Comparison of ENCODE assay signal across 13 cellular contexts in the genomic region with DNA sequence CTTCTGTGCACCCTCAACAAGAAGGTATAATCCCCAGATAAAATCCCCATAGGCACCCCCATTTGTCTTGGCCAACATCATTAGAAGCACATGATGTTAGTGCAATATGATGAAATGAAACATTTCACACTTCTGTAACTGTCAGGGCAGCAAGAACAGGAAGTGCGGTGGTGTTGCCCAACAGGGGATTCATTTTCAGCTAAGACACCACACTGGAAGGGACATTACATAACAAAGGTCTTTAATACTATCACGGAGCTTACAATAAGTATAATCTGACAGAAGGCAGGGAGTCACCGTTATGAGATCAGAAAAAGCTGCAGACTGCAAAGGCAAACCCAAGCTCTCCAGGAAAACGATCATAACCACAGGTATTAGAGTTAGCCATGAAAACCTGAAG. TPM values are rescaled to one million over a fixed set of nuclear protein-coding genes. Genes with fewer than 3 reads are reported as not detected.
A peak's percentile ranks its signal among the peaks of the same experiment; 100 is the strongest.
DNase-seq lines count a peak whose midpoint lies in the region; ATAC-seq, FAIRE-seq and TF ChIP-seq lines count a peak whose summit lies in the region.
"Had no signal": no experiment of that assay in that cellular context is flagged by ENCODE, and none has a peak within 500 bp of the region (broad histone marks: within the 10 kb centered on the region; RNA-seq: fewer than 3 reads in every experiment).

No MANE protein-coding gene starts in this region.

- no peaks in the 10 kb centered on the region for H3K4me1 ChIP-seq in right lobe of liver

- no peak overlapping the region for H3K4me3 ChIP-seq in right lobe of liver

- H3K4me3 Mint-ChIP-seq in activated T-helper 1 cell treated with anti-CD3 and anti-CD28 coated beads, Interleukin-12 subunit alpha, Interleukin-12 subunit beta, Interleukin-2, Interleukin-4 antibody, amounts not matched to agents 30 ng/mL and 10 ng/mL and 1 ng/mL, durations not matched to agents 14 hours and 24 hours and 36 hours: no peak overlapping the region
- H3K4me3 Mint-ChIP-seq in naive thymus-derived CD8-positive, alpha-beta T cell: peak overlapping the region in 3 of 10 donors; percentile 4 to 67 (median 52)
- H3K4me3 Mint-ChIP-seq in activated T-helper 17 cell treated with anti-CD3 and anti-CD28 coated beads, Interleukin-2, amount 50 U/mL, for 72 hours: no peak overlapping the region

- ATAC-seq in right lobe of liver: peak; percentile 50 to 73 (median 59)
- ATAC-seq in naive thymus-derived CD8-positive, alpha-beta T cell: no peak
- ATAC-seq in activated T-helper 17 cell treated with anti-CD3 and anti-CD28 coated beads, Interleukin-2, amount 50 U/mL, for 72 hours (replicated peaks): no peak
- ATAC-seq: HCT116 had no signal

- WGBS in right lobe of liver (ENCODE audit: insufficient coverage, low coverage, low lambda C conversion rate, missing lambda C conversion rate): 71% methylated on average over 4 of the region's 4 CpGs

- TF ChIP-seq CTCF in right lobe of liver (IDR thresholded peaks at IDR 0.05): no peak

- POLR2A ChIA-PET in naive thymus-derived CD8-positive, alpha-beta T cell (lab: Charles Lee): no interaction called here

- H3K36me3 Mint-ChIP-seq in activated T-helper 1 cell treated with anti-CD3 and anti-CD28 coated beads, Interleukin-12 subunit alpha, Interleukin-12 subunit beta, Interleukin-2, Interleukin-4 antibody, amounts not matched to agents 30 ng/mL and 10 ng/mL and 1 ng/mL, durations not matched to agents 14 hours and 24 hours and 36 hours (ENCODE audit: low read depth): peaks cover 9% of the 10 kb centered on the region
- H3K36me3 Mint-ChIP-seq in naive thymus-derived CD8-positive, alpha-beta T cell: peaks cover 0 to 10% (median 8%) of the 10 kb centered on the region in 3 donors
- no peaks in the 10 kb centered on the region for H3K36me3 Mint-ChIP-seq in activated T-helper 17 cell treated with anti-CD3 and anti-CD28 coated beads, Interleukin-2, amount 50 U/mL, for 72 hours (ENCODE audit: low read depth)

- no peak for FAIRE-seq in GM12891 (lab: Jason Lieb, UNC)
- FAIRE-seq: endometrium, kidney had no signal

- H3K9me3 Mint-ChIP-seq in activated T-helper 1 cell treated with anti-CD3 and anti-CD28 coated beads, Interleukin-12 subunit alpha, Interleukin-12 subunit beta, Interleukin-2, Interleukin-4 antibody, amounts not matched to agents 30 ng/mL and 10 ng/mL and 1 ng/mL, durations not matched to agents 14 hours and 24 hours and 36 hours: no peaks in the 10 kb centered on the region
- no peaks in the 10 kb centered on the region for H3K9me3 Mint-ChIP-seq in naive thymus-derived CD8-positive, alpha-beta T cell
- no peaks in the 10 kb centered on the region for H3K9me3 Mint-ChIP-seq in activated T-helper 17 cell treated with anti-CD3 and anti-CD28 coated beads, Interleukin-2, amount 50 U/mL, for 72 hours

- H3K9me3 ChIP-seq in right lobe of liver: no peaks in the 10 kb centered on the region

- peaks cover 0 to 19% (median 2%) of the 10 kb centered on the region in 4 donors for H3K36me3 ChIP-seq in right lobe of liver

- peaks cover 44% of the 10 kb centered on the region for H3K4me1 Mint-ChIP-seq in activated T-helper 1 cell treated with anti-CD3 and anti-CD28 coated beads, Interleukin-12 subunit alpha, Interleukin-12 subunit beta, Interleukin-2, Interleukin-4 antibody, amounts not matched to agents 30 ng/mL and 10 ng/mL and 1 ng/mL, durations not matched to agents 14 hours and 24 hours and 36 hours (ENCODE audit: low read depth)
- peaks cover 15 to 53% (median 33%) of the 10 kb centered on the region in 4 donors for H3K4me1 Mint-ChIP-seq in naive thymus-derived CD8-positive, alpha-beta T cell
- H3K4me1 Mint-ChIP-seq in activated T-helper 17 cell treated with anti-CD3 and anti-CD28 coated beads, Interleukin-2, amount 50 U/mL, for 72 hours: peaks cover 39% of the 10 kb centered on the region

- TF ChIP-seq POLR2A in GM12891 (IDR thresholded peaks at IDR 0.05; ENCODE audit: low read depth, low read length) (no peak), right lobe of liver (IDR thresholded peaks at IDR 0.05) (no peak)

- no peak for DNase-seq in GM12891 (ENCODE audit: insufficient read length, low spot score)
- no peak for DNase-seq in activated T-helper 1 cell treated with anti-CD3 and anti-CD28 coated beads, Interleukin-12 subunit alpha, Interleukin-12 subunit beta, Interleukin-2, Interleukin-4 antibody, amounts not matched to agents 30 ng/mL and 10 ng/mL and 1 ng/mL, durations not matched to agents 14 hours and 24 hours and 36 hours (ENCODE audit: low spot score)
- DNase-seq in right lobe of liver: peak in 1 of 3 donors; percentile 50
- no peak for DNase-seq in stimulated activated CD4-positive, alpha-beta T cell treated with anti-CD3 and anti-CD28 coated beads, Interleukin-15, amount 100 ng/mL, for 24 hours
- no peak for DNase-seq in naive thymus-derived CD8-positive, alpha-beta T cell
- DNase-seq: activated gamma-delta T cell treated with Interleukin-2 at 50 U/mL for 16 hours; COR-L47; kidney; stimulated activated naive CD4-positive, alpha-beta T cell had no signal

- peak overlapping the region; percentile 53 for H3K27ac Mint-ChIP-seq in activated T-helper 1 cell treated with anti-CD3 and anti-CD28 coated beads, Interleukin-12 subunit alpha, Interleukin-12 subunit beta, Interleukin-2, Interleukin-4 antibody, amounts not matched to agents 30 ng/mL and 10 ng/mL and 1 ng/mL, durations not matched to agents 14 hours and 24 hours and 36 hours
- peak overlapping the region in 3 of 10 donors; percentile 30 to 78 (median 67) for H3K27ac Mint-ChIP-seq in naive thymus-derived CD8-positive, alpha-beta T cell
- no peak overlapping the region for H3K27ac Mint-ChIP-seq in activated T-helper 17 cell treated with anti-CD3 and anti-CD28 coated beads, Interleukin-2, amount 50 U/mL, for 72 hours

- intact Hi-C loops in activated T-helper 1 cell treated with anti-CD3 and anti-CD28 coated beads, Interleukin-12 subunit alpha, Interleukin-12 subunit beta, Interleukin-2, Interleukin-4 antibody, amounts not matched to agents 30 ng/mL and 10 ng/mL and 1 ng/mL, durations not matched to agents 14 hours and 24 hours and 36 hours (cut with micrococcal nuclease): no loop called here
- intact Hi-C loops in right lobe of liver (cut with DNase I): no loop called here

- H3K27me3 ChIP-seq in right lobe of liver: no peaks in the 10 kb centered on the region

- no peak overlapping the region for H3K27ac ChIP-seq in right lobe of liver

- peaks cover 3% of the 10 kb centered on the region for H3K27me3 Mint-ChIP-seq in activated T-helper 1 cell treated with anti-CD3 and anti-CD28 coated beads, Interleukin-12 subunit alpha, Interleukin-12 subunit beta, Interleukin-2, Interleukin-4 antibody, amounts not matched to agents 30 ng/mL and 10 ng/mL and 1 ng/mL, durations not matched to agents 14 hours and 24 hours and 36 hours (ENCODE audit: insufficient read depth)
- peaks cover 0 to 3% (median 0%) of the 10 kb centered on the region in 5 donors for H3K27me3 Mint-ChIP-seq in naive thymus-derived CD8-positive, alpha-beta T cell
- H3K27me3 Mint-ChIP-seq in activated T-helper 17 cell treated with anti-CD3 and anti-CD28 coated beads, Interleukin-2, amount 50 U/mL, for 72 hours: no peaks in the 10 kb centered on the region

RNA-seq across cellular contexts. Expression of gene OR52W1, which starts 2.0 kb away (rescaled TPM):
- polyA plus RNA-seq in GM12891 (2012; ENCODE audit: low read depth, missing spikeins): not detected
- not detected in 2 replicates for total RNA-seq in activated T-helper 1 cell treated with anti-CD3 and anti-CD28 coated beads, Interleukin-12 subunit alpha, Interleukin-12 subunit beta, Interleukin-2, Interleukin-4 antibody, amounts not matched to agents 30 ng/mL and 10 ng/mL and 1 ng/mL, durations not matched to agents 14 hours and 24 hours and 36 hours
- total RNA-seq in right lobe of liver: not detected
- not detected for total RNA-seq in naive thymus-derived CD8-positive, alpha-beta T cell
- polyA plus RNA-seq in naive thymus-derived CD8-positive, alpha-beta T cell: not detected
- not detected for total RNA-seq in activated T-helper 17 cell treated with anti-CD3 and anti-CD28 coated beads, Interleukin-2, amount 50 U/mL, for 72 hours
- total RNA-seq: kidney; T-helper 2 cell treated with Interferon-gamma antibody and Interleukin-4, amounts not matched to agents 100 ng/mL and 5 ng/mL, for 36 hours had no signal

RNA-seq across cellular contexts. Expression of gene C11orf42, which starts 4.4 kb away (rescaled TPM):
- polyA plus RNA-seq in GM12891 (2012; ENCODE audit: low read depth, missing spikeins): not detected
- not detected in 2 replicates for total RNA-seq in activated T-helper 1 cell treated with anti-CD3 and anti-CD28 coated beads, Interleukin-12 subunit alpha, Interleukin-12 subunit beta, Interleukin-2, Interleukin-4 antibody, amounts not matched to agents 30 ng/mL and 10 ng/mL and 1 ng/mL, durations not matched to agents 14 hours and 24 hours and 36 hours
- not detected for total RNA-seq in right lobe of liver
- not detected for total RNA-seq in naive thymus-derived CD8-positive, alpha-beta T cell
- not detected for polyA plus RNA-seq in naive thymus-derived CD8-positive, alpha-beta T cell
- not detected for total RNA-seq in activated T-helper 17 cell treated with anti-CD3 and anti-CD28 coated beads, Interleukin-2, amount 50 U/mL, for 72 hours
- total RNA-seq: kidney; T-helper 2 cell treated with Interferon-gamma antibody and Interleukin-4, amounts not matched to agents 100 ng/mL and 5 ng/mL, for 36 hours had no signal

RNA-seq across cellular contexts. Expression of gene OR52B2, which starts 30.8 kb away (rescaled TPM):
- polyA plus RNA-seq in GM12891 (2012; ENCODE audit: low read depth, missing spikeins): not detected
- total RNA-seq in activated T-helper 1 cell treated with anti-CD3 and anti-CD28 coated beads, Interleukin-12 subunit alpha, Interleukin-12 subunit beta, Interleukin-2, Interleukin-4 antibody, amounts not matched to agents 30 ng/mL and 10 ng/mL and 1 ng/mL, durations not matched to agents 14 hours and 24 hours and 36 hours: not detected in 2 replicates
- under 1 TPM in 1 of 6 experiments, not detected in 5; 0.20 TPM for total RNA-seq in right lobe of liver
- not detected for total RNA-seq in naive thymus-derived CD8-positive, alpha-beta T cell
- not detected for polyA plus RNA-seq in naive thymus-derived CD8-positive, alpha-beta T cell
- total RNA-seq in activated T-helper 17 cell treated with anti-CD3 and anti-CD28 coated beads, Interleukin-2, amount 50 U/mL, for 72 hours: not detected
- total RNA-seq: kidney; T-helper 2 cell treated with Interferon-gamma antibody and Interleukin-4, amounts not matched to agents 100 ng/mL and 5 ng/mL, for 36 hours had no signal

RNA-seq across cellular contexts. Expression of gene FHIP1B, which starts 33.5 kb away (rescaled TPM):
- 13.8 TPM for polyA plus RNA-seq in GM12891 (2012; ENCODE audit: low read depth, missing spikeins)
- 19.3 TPM in 2 replicates for total RNA-seq in activated T-helper 1 cell treated with anti-CD3 and anti-CD28 coated beads, Interleukin-12 subunit alpha, Interleukin-12 subunit beta, Interleukin-2, Interleukin-4 antibody, amounts not matched to agents 30 ng/mL and 10 ng/mL and 1 ng/mL, durations not matched to agents 14 hours and 24 hours and 36 hours
- 10 to 100 TPM; 20.3 to 37.5 (median 27.8) TPM for total RNA-seq in right lobe of liver
- 10 to 100 TPM; 46.7 to 48.5 TPM for total RNA-seq in naive thymus-derived CD8-positive, alpha-beta T cell
- polyA plus RNA-seq in naive thymus-derived CD8-positive, alpha-beta T cell: 10 to 100 TPM in 2 of 3 donors, 1 to 10 TPM in 1; 9.3 to 14.9 (median 11.4) TPM
- total RNA-seq in activated T-helper 17 cell treated with anti-CD3 and anti-CD28 coated beads, Interleukin-2, amount 50 U/mL, for 72 hours: 10 to 100 TPM; 16.9 to 25.4 TPM

RNA-seq across cellular contexts. Expression of gene CNGA4, which starts 37.9 kb away (rescaled TPM):
- polyA plus RNA-seq in GM12891 (2012; ENCODE audit: low read depth, missing spikeins): 0.10 TPM
- 0.10 TPM in 1 of 2 replicates, not detected in the other for total RNA-seq in activated T-helper 1 cell treated with anti-CD3 and anti-CD28 coated beads, Interleukin-12 subunit alpha, Interleukin-12 subunit beta, Interleukin-2, Interleukin-4 antibody, amounts not matched to agents 30 ng/mL and 10 ng/mL and 1 ng/mL, durations not matched to agents 14 hours and 24 hours and 36 hours
- total RNA-seq in right lobe of liver: under 1 TPM in 1 of 6 experiments, not detected in 5; 0.25 TPM
- 1 to 10 TPM in 1 of 2 experiments, under 1 TPM in 1; 0.70 to 1.2 TPM for total RNA-seq in naive thymus-derived CD8-positive, alpha-beta T cell
- under 1 TPM in 2 of 3 donors, not detected in 1; 0.13 to 0.33 TPM for polyA plus RNA-seq in naive thymus-derived CD8-positive, alpha-beta T cell
- total RNA-seq in activated T-helper 17 cell treated with anti-CD3 and anti-CD28 coated beads, Interleukin-2, amount 50 U/mL, for 72 hours: under 1 TPM in 1 of 2 donors, not detected in 1; 0.24 TPM

Comparison
In these comparisons a context has a peak if more than half of its experiments do, and no peak if none do; other contexts are left out.
1. ATAC-seq: peak in right lobe of liver (4 of 4); none in naive thymus-derived CD8-positive, alpha-beta T cell (0 of 2) and activated T-helper 17 cell treated with anti-CD3 and anti-CD28 coated beads, Interleukin-2, amount 50 U/mL, for 72 hours (single experiment).